Comparison of ENCODE assay signal across 24 cellular contexts in genomic region chr1:219302697-219303096, GRCh38.
"Had no signal": no experiment of that assay in that cellular context is flagged by ENCODE, and none has a peak within 500 bp of the region (broad histone marks: within the 10 kb centered on the region; RNA-seq: fewer than 3 reads in every experiment).

No MANE protein-coding gene starts in this region.

- DNase-seq: activated CD4-positive, alpha-beta T cell treated with anti-CD3 and anti-CD28 coated beads, Interleukin-2, amount 10 ng/mL, durations not matched to agents 7 days and 5 days; activated CD4-positive, CD25-positive, alpha-beta regulatory T cell treated with anti-CD3 and anti-CD28 coated beads, Interleukin-2, amount 50 U/mL, for 72 hours; activated CD8-positive, alpha-beta memory T cell treated with anti-CD3 and anti-CD28 coated beads, Interleukin-2, amount 10 ng/mL, durations not matched to agents 7 days and 5 days; activated CD8-positive, alpha-beta T cell treated with anti-CD3 and anti-CD28 coated beads for 36 hours; activated gamma-delta T cell treated with Interleukin-2 at 50 U/mL for 16 hours; erythroblast; foreskin melanocyte; glutamatergic neuron; hippocampal formation; left ventricle myocardium inferior; naive thymus-derived CD4-positive, alpha-beta T cell; retina; sigmoid colon; stimulated activated CD4-positive, alpha-beta T cell treated with anti-CD3 and anti-CD28 coated beads, Interleukin-2, amount 100 ng/mL, for 48 hours; stimulated activated CD8-positive, alpha-beta memory T cell treated with anti-CD3 and anti-CD28 coated beads, Interleukin-4, amount 100 ng/mL, for 48 hours; stimulated activated naive B cell treated with anti-CD40 and anti-IgM and Interleukin-4, amounts not matched to agents 10 μg/mL and 1 μg/mL and 100 μg/mL, for 72 hours; trophoblast cell; WERI-Rb-1 had no signal

- H3K27ac Mint-ChIP-seq: activated CD4-positive, alpha-beta T cell treated with anti-CD3 and anti-CD28 coated beads, Interleukin-2, amount 10 ng/mL, durations not matched to agents 7 days and 5 days; activated CD8-positive, alpha-beta memory T cell treated with anti-CD3 and anti-CD28 coated beads, Interleukin-2, amount 10 ng/mL, durations not matched to agents 7 days and 5 days; activated CD8-positive, alpha-beta T cell treated with anti-CD3 and anti-CD28 coated beads for 36 hours; activated naive CD4-positive, alpha-beta T cell treated with anti-CD3 and anti-CD28 coated beads, Interleukin-2, amount 50 U/mL, for 24 hours; naive thymus-derived CD4-positive, alpha-beta T cell; neural progenitor cell; stimulated activated naive B cell treated with anti-CD40 and anti-IgM and Interleukin-4, amounts not matched to agents 10 μg/mL and 1 μg/mL and 100 μg/mL, for 72 hours had no signal

- H3K9me3 ChIP-seq: ascending aorta, sigmoid colon, vagina had no signal

- H3K4me1 ChIP-seq: neural progenitor cell, vagina had no signal

- H3K36me3 Mint-ChIP-seq: activated CD8-positive, alpha-beta memory T cell treated with anti-CD3 and anti-CD28 coated beads, Interleukin-2, amount 10 ng/mL, durations not matched to agents 7 days and 5 days had no signal

- H3K4me3 ChIP-seq: ascending aorta, coronary artery, left ventricle myocardium inferior, neural progenitor cell, sigmoid colon, vagina had no signal

- H3K27me3 ChIP-seq: ascending aorta, neural progenitor cell, sigmoid colon, vagina had no signal

- H3K4me3 Mint-ChIP-seq: activated CD4-positive, alpha-beta T cell treated with anti-CD3 and anti-CD28 coated beads, Interleukin-2, amount 10 ng/mL, durations not matched to agents 7 days and 5 days; activated CD8-positive, alpha-beta memory T cell treated with anti-CD3 and anti-CD28 coated beads, Interleukin-2, amount 10 ng/mL, durations not matched to agents 7 days and 5 days; activated CD8-positive, alpha-beta T cell treated with anti-CD3 and anti-CD28 coated beads for 36 hours; activated naive CD4-positive, alpha-beta T cell treated with anti-CD3 and anti-CD28 coated beads, Interleukin-2, amount 50 U/mL, for 24 hours; naive thymus-derived CD4-positive, alpha-beta T cell; neural progenitor cell; stimulated activated naive B cell treated with anti-CD40 and anti-IgM and Interleukin-4, amounts not matched to agents 10 μg/mL and 1 μg/mL and 100 μg/mL, for 72 hours had no signal

- H3K27ac ChIP-seq: coronary artery, left ventricle myocardium inferior, neural progenitor cell, sigmoid colon, vagina, WERI-Rb-1 had no signal

- ATAC-seq: activated CD8-positive, alpha-beta memory T cell treated with anti-CD3 and anti-CD28 coated beads, Interleukin-2, amount 10 ng/mL, durations not matched to agents 7 days and 5 days; activated CD8-positive, alpha-beta T cell treated with anti-CD3 and anti-CD28 coated beads for 36 hours; naive thymus-derived CD4-positive, alpha-beta T cell; stimulated activated naive B cell treated with anti-CD40 and anti-IgM and Interleukin-4, amounts not matched to agents 10 μg/mL and 1 μg/mL and 100 μg/mL, for 72 hours had no signal

- H2AFZ ChIP-seq: neural progenitor cell had no signal

- H3K9ac ChIP-seq: neural progenitor cell had no signal

- H3K4me1 Mint-ChIP-seq: activated CD4-positive, alpha-beta T cell treated with anti-CD3 and anti-CD28 coated beads, Interleukin-2, amount 10 ng/mL, durations not matched to agents 7 days and 5 days; activated CD8-positive, alpha-beta memory T cell treated with anti-CD3 and anti-CD28 coated beads, Interleukin-2, amount 10 ng/mL, durations not matched to agents 7 days and 5 days; activated naive CD4-positive, alpha-beta T cell treated with anti-CD3 and anti-CD28 coated beads, Interleukin-2, amount 50 U/mL, for 24 hours; naive thymus-derived CD4-positive, alpha-beta T cell; neural progenitor cell; stimulated activated naive B cell treated with anti-CD40 and anti-IgM and Interleukin-4, amounts not matched to agents 10 μg/mL and 1 μg/mL and 100 μg/mL, for 72 hours had no signal

- H3K9me3 Mint-ChIP-seq: activated CD4-positive, alpha-beta T cell treated with anti-CD3 and anti-CD28 coated beads, Interleukin-2, amount 10 ng/mL, durations not matched to agents 7 days and 5 days had no signal

- H3K36me3 ChIP-seq: ascending aorta, left ventricle myocardium inferior, neural progenitor cell, sigmoid colon, vagina, WERI-Rb-1 had no signal

- FAIRE-seq: bronchial epithelial cell had no signal

- H3K27me3 Mint-ChIP-seq: activated CD4-positive, alpha-beta T cell treated with anti-CD3 and anti-CD28 coated beads, Interleukin-2, amount 10 ng/mL, durations not matched to agents 7 days and 5 days; activated CD8-positive, alpha-beta memory T cell treated with anti-CD3 and anti-CD28 coated beads, Interleukin-2, amount 10 ng/mL, durations not matched to agents 7 days and 5 days; activated CD8-positive, alpha-beta T cell treated with anti-CD3 and anti-CD28 coated beads for 36 hours; activated naive CD4-positive, alpha-beta T cell treated with anti-CD3 and anti-CD28 coated beads, Interleukin-2, amount 50 U/mL, for 24 hours; stimulated activated naive B cell treated with anti-CD40 and anti-IgM and Interleukin-4, amounts not matched to agents 10 μg/mL and 1 μg/mL and 100 μg/mL, for 72 hours had no signal

- H3K4me2 ChIP-seq: neural progenitor cell had no signal
